ENCODE assay signal across 22 cellular contexts in the genomic region with DNA sequence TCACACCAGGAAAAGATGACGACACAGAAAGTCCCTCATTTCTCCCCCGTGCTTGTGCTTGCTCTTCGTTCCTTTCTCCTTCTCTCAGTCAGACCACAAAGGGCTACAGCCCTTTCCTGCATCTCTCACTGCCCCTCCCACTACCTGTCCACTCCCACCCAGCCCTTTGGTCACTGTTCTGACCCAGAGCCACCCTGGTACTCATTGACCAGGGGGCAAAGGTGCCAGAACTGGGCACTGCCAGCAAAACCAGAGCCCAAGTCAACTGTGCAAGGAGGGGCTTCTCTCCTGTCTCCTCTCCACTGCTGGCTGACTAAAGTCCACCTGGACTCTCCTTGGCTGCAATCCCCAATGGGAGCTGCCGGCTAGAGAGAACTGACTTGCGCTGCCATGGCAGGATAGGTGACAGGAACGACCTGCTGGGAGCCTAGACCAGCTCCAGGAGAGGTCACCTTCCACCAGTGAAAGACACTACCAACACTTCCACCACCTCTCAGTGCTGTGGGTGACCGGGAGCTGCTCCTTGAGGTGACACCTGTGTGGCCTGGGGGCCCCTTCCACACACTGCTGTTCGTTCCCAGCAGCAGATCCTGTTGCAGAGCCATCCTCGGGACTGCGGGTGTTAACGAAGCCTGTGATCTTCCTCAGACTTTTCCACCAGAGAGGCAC. TPM values are rescaled to one million over a fixed set of nuclear protein-coding genes. Genes with fewer than 3 reads are reported as not detected.
"Had no signal": no experiment of that assay in that cellular context is flagged by ENCODE, and none has a peak within 500 bp of the region (broad histone marks: within the 10 kb centered on the region; RNA-seq: fewer than 3 reads in every experiment).

No MANE protein-coding gene starts in this region.

- ATAC-seq: left ventricle myocardium superior; naive thymus-derived CD4-positive, alpha-beta T cell; stimulated activated naive CD8-positive, alpha-beta T cell treated with anti-CD3 and anti-CD28 coated beads, Interleukin-15, Interleukin-2, amounts not matched to agents 100 U/mL and 50 U/mL, for 24 hours had no signal

- H3K27ac ChIP-seq: esophagus muscularis mucosa, right atrium auricular region, skin epidermis had no signal

- H3K27ac Mint-ChIP-seq: activated naive CD8-positive, alpha-beta T cell treated with anti-CD3 and anti-CD28 coated beads, Interleukin-2, amount 10 ng/mL, durations not matched to agents 7 days and 5 days; naive thymus-derived CD4-positive, alpha-beta T cell; T-helper 2 cell treated with Interferon-gamma antibody and Interleukin-4, amounts not matched to agents 5 μg/mL and 100 μg/mL, for 36 hours had no signal

- H3K4me1 Mint-ChIP-seq: activated naive CD8-positive, alpha-beta T cell treated with anti-CD3 and anti-CD28 coated beads, Interleukin-2, amount 10 ng/mL, durations not matched to agents 7 days and 5 days had no signal

- DNase-seq: activated CD4-positive, alpha-beta T cell treated with anti-CD3 and anti-CD28 coated beads, Interleukin-2, amount 50 U/mL, for 1 hour; activated CD4-positive, CD25-positive, alpha-beta regulatory T cell; activated naive CD4-positive, alpha-beta T cell; activated naive CD8-positive, alpha-beta T cell treated with anti-CD3 and anti-CD28 coated beads, Interleukin-2, amount 10 ng/mL, durations not matched to agents 7 days and 5 days; activated T-cell treated with anti-CD3 and anti-CD28 coated beads for 4 hours; left ventricle myocardium superior; naive thymus-derived CD4-positive, alpha-beta T cell; nucleus accumbens; stimulated activated CD4-positive, alpha-beta T cell treated with anti-CD3 and anti-CD28 coated beads, Interleukin-4, amount 100 ng/mL, for 4 hours; stimulated activated CD8-positive, alpha-beta memory T cell treated with anti-CD3 and anti-CD28 coated beads, Interleukin-4, amount 100 ng/mL, for 48 hours; stimulated activated naive CD8-positive, alpha-beta T cell treated with anti-CD3 and anti-CD28 coated beads, Interleukin-15, Interleukin-2, amounts not matched to agents 100 U/mL and 50 U/mL, for 24 hours had no signal

- FAIRE-seq: islet of Langerhans had no signal

- H3K36me3 Mint-ChIP-seq: activated naive CD8-positive, alpha-beta T cell treated with anti-CD3 and anti-CD28 coated beads, Interleukin-2, amount 10 ng/mL, durations not matched to agents 7 days and 5 days; naive thymus-derived CD4-positive, alpha-beta T cell had no signal

- H3K9me3 ChIP-seq: esophagus muscularis mucosa, right atrium auricular region, suprapubic skin had no signal

- H3K36me3 ChIP-seq: esophagus muscularis mucosa, right atrium auricular region, suprapubic skin had no signal

- H3K4me1 ChIP-seq: right atrium auricular region had no signal

- H3K9me3 Mint-ChIP-seq: activated naive CD8-positive, alpha-beta T cell treated with anti-CD3 and anti-CD28 coated beads, Interleukin-2, amount 10 ng/mL, durations not matched to agents 7 days and 5 days; naive thymus-derived CD4-positive, alpha-beta T cell; T-helper 2 cell treated with Interferon-gamma antibody and Interleukin-4, amounts not matched to agents 5 μg/mL and 100 μg/mL, for 36 hours had no signal

- H3K27me3 ChIP-seq: right atrium auricular region had no signal

- H3K4me3 Mint-ChIP-seq: activated naive CD8-positive, alpha-beta T cell treated with anti-CD3 and anti-CD28 coated beads, Interleukin-2, amount 10 ng/mL, durations not matched to agents 7 days and 5 days; naive thymus-derived CD4-positive, alpha-beta T cell; T-helper 2 cell treated with Interferon-gamma antibody and Interleukin-4, amounts not matched to agents 5 μg/mL and 100 μg/mL, for 36 hours had no signal

- H3K4me3 ChIP-seq: esophagus muscularis mucosa, right atrium auricular region, skin epidermis, suprapubic skin had no signal

RNA-seq across cellular contexts. Expression of a gene that starts 32.8 kb away (rescaled TPM):
- total RNA-seq: activated naive CD8-positive, alpha-beta T cell treated with anti-CD3 and anti-CD28 coated beads, Interleukin-2, amount 10 ng/mL, durations not matched to agents 7 days and 5 days; chondrocyte; dermis microvascular lymphatic vessel endothelial cell; left ventricle myocardium superior; suprapubic skin; ureter had no signal
- polyA plus RNA-seq: naive thymus-derived CD4-positive, alpha-beta T cell had no signal

RNA-seq across cellular contexts. Expression of a gene that starts 41.1 kb away (rescaled TPM):
- total RNA-seq: activated naive CD8-positive, alpha-beta T cell treated with anti-CD3 and anti-CD28 coated beads, Interleukin-2, amount 10 ng/mL, durations not matched to agents 7 days and 5 days; chondrocyte; dermis microvascular lymphatic vessel endothelial cell; esophagus muscularis mucosa; left ventricle myocardium superior; mesenteric fat pad; naive thymus-derived CD4-positive, alpha-beta T cell; posterior vena cava; right atrium auricular region; suprapubic skin; ureter had no signal
- polyA plus RNA-seq: naive thymus-derived CD4-positive, alpha-beta T cell had no signal

RNA-seq across cellular contexts. Expression of a gene that starts 52.2 kb away (rescaled TPM):
- total RNA-seq: chondrocyte, dermis microvascular lymphatic vessel endothelial cell had no signal
